8 cellular contexts compared by ENCODE assay signal in the genomic region with DNA sequence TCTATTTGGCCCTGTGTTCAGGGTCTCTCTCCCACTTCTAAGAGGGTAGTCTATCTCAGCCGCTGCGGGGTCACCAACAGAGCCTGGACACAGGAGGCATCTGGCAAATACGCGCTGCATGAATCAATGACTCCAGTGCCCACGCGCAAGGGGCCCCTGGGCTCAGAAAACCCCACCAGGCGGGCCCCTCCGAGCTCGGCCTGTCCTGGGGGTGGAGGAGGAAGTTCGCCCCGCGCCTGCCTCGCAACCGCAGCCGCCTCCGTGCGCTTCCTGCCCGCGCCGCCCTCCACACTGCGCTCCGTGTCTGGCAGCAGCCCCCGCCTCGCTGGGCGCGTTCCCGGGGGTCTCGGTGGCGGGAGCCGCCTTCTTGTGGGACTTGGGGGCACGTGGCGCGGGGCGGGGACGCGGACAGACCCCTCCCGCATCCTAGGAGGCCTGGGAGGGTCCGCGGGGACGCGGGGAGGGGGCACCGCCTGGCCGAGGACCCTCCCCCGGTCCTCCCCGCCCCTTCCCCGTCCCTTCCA. TPM values are rescaled to one million over a fixed set of nuclear protein-coding genes. Genes with fewer than 3 reads are reported as not detected.
DNase-seq lines count a peak whose midpoint lies in the region; ATAC-seq lines count a peak whose summit lies in the region.

No MANE protein-coding gene starts in this region.

- H3K9me3 ChIP-seq in BLaER1 (no peaks in the 10 kb centered on the region), SK-N-MC (ENCODE audit: low read depth, low read length) (no peaks in the 10 kb centered on the region)

- H3K4me3 ChIP-seq in BLaER1 (peak overlapping the region; percentile 74), SK-N-MC (peak overlapping the region; percentile 79)

- no peaks in the 10 kb centered on the region for H3K9me3 Mint-ChIP-seq in activated naive CD8-positive, alpha-beta T cell treated with anti-CD3 and anti-CD28 coated beads, Interleukin-2, amount 10 ng/mL, durations not matched to agents 7 days and 5 days

- no peaks in the 10 kb centered on the region for H3K27me3 Mint-ChIP-seq in activated naive CD8-positive, alpha-beta T cell treated with anti-CD3 and anti-CD28 coated beads, Interleukin-2, amount 10 ng/mL, durations not matched to agents 7 days and 5 days

- DNase-seq in SK-N-MC (ENCODE audit: low read depth, low spot score) (no peak), iris pigment epithelial cell (ENCODE audit: low read depth) (peak; percentile 14), iPS-NIHi7 (ENCODE audit: extremely low spot score) (no peak), NCI-H2107 treated with DMSO at 0.1 percent for 48 hours (lab: John Stamatoyannopoulos, UW; ENCODE audit: unreplicated experiment) (no peak)
- peak; percentile 80 for DNase-seq in activated naive CD8-positive, alpha-beta T cell treated with anti-CD3 and anti-CD28 coated beads, Interleukin-2, amount 10 ng/mL, durations not matched to agents 7 days and 5 days
- DNase-seq in stimulated activated CD4-positive, alpha-beta T cell treated with anti-CD3 and anti-CD28 coated beads, Interleukin-4, amount 100 ng/mL, for 4 hours = peak; percentile 58 to 77

- H4K20me1 ChIP-seq in BLaER1 = peaks cover 39% of the 10 kb centered on the region

- H3K4me1 ChIP-seq in BLaER1 = peaks cover 85% of the 10 kb centered on the region

- peak overlapping the region; percentile 83 for H3K9ac ChIP-seq in BLaER1
- H3K9ac ChIP-seq in SK-N-MC (ENCODE audit: insufficient read length) = peak overlapping the region; percentile 47

- peak overlapping the region; percentile 90 for H3K4me3 Mint-ChIP-seq in activated naive CD8-positive, alpha-beta T cell treated with anti-CD3 and anti-CD28 coated beads, Interleukin-2, amount 10 ng/mL, durations not matched to agents 7 days and 5 days

- peak overlapping the region; percentile 96 for H3K27ac Mint-ChIP-seq in activated naive CD8-positive, alpha-beta T cell treated with anti-CD3 and anti-CD28 coated beads, Interleukin-2, amount 10 ng/mL, durations not matched to agents 7 days and 5 days

- peak; percentile 16 for ATAC-seq in HG02588 (IDR thresholded peaks at IDR 0.05; ENCODE audit: unreplicated experiment)
- peak; percentile 50 for ATAC-seq in activated naive CD8-positive, alpha-beta T cell treated with anti-CD3 and anti-CD28 coated beads, Interleukin-2, amount 10 ng/mL, durations not matched to agents 7 days and 5 days (ENCODE audit: low read depth)

- peak overlapping the region; percentile 99 for H3K4me2 ChIP-seq in BLaER1

- peak overlapping the region; percentile 91 for H3K27ac ChIP-seq in BLaER1
- H3K27ac ChIP-seq in SK-N-MC = no peak overlapping the region

- POLR2A ChIA-PET in activated naive CD8-positive, alpha-beta T cell treated with anti-CD3 and anti-CD28 coated beads, Interleukin-2, amount 10 ng/mL, durations not matched to agents 7 days and 5 days (lab: Charles Lee) = interaction anchor here (1.0 to 2.1 kb wide), 10 partner anchors 12 to 74 kb away, joined by 3 to 48 read pairs (median 4); no protein-coding TSS in a partner anchor

- peaks cover 33% of the 10 kb centered on the region for H3K4me1 Mint-ChIP-seq in activated naive CD8-positive, alpha-beta T cell treated with anti-CD3 and anti-CD28 coated beads, Interleukin-2, amount 10 ng/mL, durations not matched to agents 7 days and 5 days

- H3K27me3 ChIP-seq in BLaER1 = no peaks in the 10 kb centered on the region

- H3K36me3 ChIP-seq in BLaER1 (peaks cover 16% of the 10 kb centered on the region; the same call in 1 of the 2 replicates), SK-N-MC (ENCODE audit: insufficient read depth, low read length) (no peaks in the 10 kb centered on the region)

- H3K36me3 Mint-ChIP-seq in activated naive CD8-positive, alpha-beta T cell treated with anti-CD3 and anti-CD28 coated beads, Interleukin-2, amount 10 ng/mL, durations not matched to agents 7 days and 5 days = peaks cover 6% of the 10 kb centered on the region

RNA-seq across cellular contexts. Expression of a gene that starts 0.8 kb away (rescaled TPM):
- 10 to 100 TPM; 67.1 to 67.2 TPM for total RNA-seq in activated naive CD8-positive, alpha-beta T cell treated with anti-CD3 and anti-CD28 coated beads, Interleukin-2, amount 10 ng/mL, durations not matched to agents 7 days and 5 days

Comparison
In these comparisons a context has a peak if more than half of its experiments do, and no peak if none do; other contexts are left out.
1. DNase-seq: peak in activated naive CD8-positive, alpha-beta T cell treated with anti-CD3 and anti-CD28 coated beads, Interleukin-2, amount 10 ng/mL, durations not matched to agents 7 days and 5 days (single experiment), iris pigment epithelial cell (single experiment) and stimulated activated CD4-positive, alpha-beta T cell treated with anti-CD3 and anti-CD28 coated beads, Interleukin-4, amount 100 ng/mL, for 4 hours (2 of 2); none in SK-N-MC (single experiment), iPS-NIHi7 (single experiment) and NCI-H2107 treated with DMSO at 0.1 percent for 48 hours (single experiment).